ENCODE assay signal across 22 cellular contexts in genomic region chr20:51164732-51165530, GRCh38.
"Had no signal": no experiment of that assay in that cellular context is flagged by ENCODE, and none has a peak within 500 bp of the region (broad histone marks: within the 10 kb centered on the region; RNA-seq: fewer than 3 reads in every experiment).

No MANE protein-coding gene starts in this region.

- H3K27me3 ChIP-seq: neural progenitor cell, right atrium auricular region, testis, uterus had no signal

- H3K27ac ChIP-seq: neural progenitor cell, right atrium auricular region, spleen, testis, uterus had no signal

- FAIRE-seq: frontal cortex, islet of Langerhans had no signal

- DNase-seq: activated CD4-positive, alpha-beta T cell treated with anti-CD3 and anti-CD28 coated beads for 36 hours; activated CD4-positive, CD25-positive, alpha-beta regulatory T cell; activated CD8-positive, alpha-beta memory T cell treated with anti-CD3 and anti-CD28 coated beads, Interleukin-2, amount 10 ng/mL, durations not matched to agents 7 days and 5 days; activated CD8-positive, alpha-beta T cell treated with anti-CD3 and anti-CD28 coated beads, Interleukin-2, amount 10 ng/mL, durations not matched to agents 7 days and 5 days; activated naive CD8-positive, alpha-beta T cell treated with anti-CD3 and anti-CD28 coated beads, Interleukin-2, amount 50 U/mL, for 24 hours; activated T-cell treated with anti-CD3 and anti-CD28 coated beads, Interleukin-2, amount 50 U/mL, for 48 hours; amygdala; dermis blood vessel endothelial cell; effector CD4-positive, alpha-beta T cell; glutamatergic neuron; midbrain; natural killer cell; occipital lobe; spleen; stimulated activated naive CD4-positive, alpha-beta T cell treated with Interleukin-2 at 50 U/mL for 16 hours; testis; trophoblast cell; uterus had no signal

- H3K4me3 ChIP-seq: neural progenitor cell, right atrium auricular region, spleen, testis, uterus had no signal

- H3K4me1 ChIP-seq: neural progenitor cell, right atrium auricular region, spleen, testis, uterus had no signal

- ATAC-seq: activated CD4-positive, alpha-beta T cell treated with anti-CD3 and anti-CD28 coated beads for 36 hours; activated CD8-positive, alpha-beta memory T cell treated with anti-CD3 and anti-CD28 coated beads, Interleukin-2, amount 10 ng/mL, durations not matched to agents 7 days and 5 days; activated CD8-positive, alpha-beta T cell treated with anti-CD3 and anti-CD28 coated beads, Interleukin-2, amount 10 ng/mL, durations not matched to agents 7 days and 5 days; activated naive CD8-positive, alpha-beta T cell treated with anti-CD3 and anti-CD28 coated beads, Interleukin-2, amount 50 U/mL, for 24 hours; natural killer cell had no signal

- H3K36me3 ChIP-seq: neural progenitor cell, right atrium auricular region, spleen, uterus had no signal

- H3K9me3 ChIP-seq: testis, uterus had no signal
